In genomic region chr6:81246200-81246599, GRCh38 we compare ENCODE assay signal across 8 cellular contexts.
"Had no signal": no experiment of that assay in that cellular context is flagged by ENCODE, and none has a peak within 500 bp of the region (broad histone marks: within the 10 kb centered on the region; RNA-seq: fewer than 3 reads in every experiment).

No MANE protein-coding gene starts in this region.

- DNase-seq: H9, HCEC 1CT, HFFc6, KBM-7 had no signal

- ATAC-seq: GM23338, HepG2 had no signal

- H3K27ac ChIP-seq: HL-60, KMS-11 had no signal

- H3K4me2 ChIP-seq: GM23338, KMS-11 had no signal

- H2AFZ ChIP-seq: GM23338 had no signal

- H3K4me3 ChIP-seq: GM23338 had no signal

- H3K9ac ChIP-seq: KMS-11 had no signal
